In genomic region chr20:51931321-51931720, GRCh38 we compare ENCODE assay signal across 1 cellular context.
TF ChIP-seq lines count a peak whose summit lies in the region.

No MANE protein-coding gene starts in this region.

TF ChIP-seq in IMR-90, 13 proteins besides CTCF, POLR2A, EP300 and RAD21:
- no peak for TF ChIP-seq MAFK (IDR thresholded peaks at IDR 0.05; ENCODE audit: low read depth, low read length)
- no peak for TF ChIP-seq MXI1 (IDR thresholded peaks at IDR 0.05; ENCODE audit: borderline replicate concordance, low read depth, low read length)
- no peak for TF ChIP-seq USF2 (IDR thresholded peaks at IDR 0.05; ENCODE audit: low read depth, low read length)
- no peak for TF ChIP-seq SMC3 (IDR thresholded peaks at IDR 0.05; ENCODE audit: low read depth, low read length)
- TF ChIP-seq MAZ (IDR thresholded peaks at IDR 0.05; ENCODE audit: borderline replicate concordance, low read depth, low read length), result no peak
- TF ChIP-seq NFE2L2 (IDR thresholded peaks at IDR 0.05; ENCODE audit: low read depth, low read length), result no peak
- TF ChIP-seq RFX5 (IDR thresholded peaks at IDR 0.05; ENCODE audit: low read depth, low read length), result no peak
- no peak for TF ChIP-seq CEBPB (IDR thresholded peaks at IDR 0.05; ENCODE audit: low read depth, low read length)
- no peak for TF ChIP-seq RCOR1 (IDR thresholded peaks at IDR 0.05; ENCODE audit: insufficient replicate concordance, low read length)
- no peak for TF ChIP-seq CHD1 (IDR thresholded peaks at IDR 0.05; ENCODE audit: low read depth, low read length)
- TF ChIP-seq FOS (IDR thresholded peaks at IDR 0.05; ENCODE audit: low read depth, low read length), result no peak
- no peak for TF ChIP-seq BHLHE40 (IDR thresholded peaks at IDR 0.05; ENCODE audit: low read depth, low read length)
- TF ChIP-seq ELK1 (IDR thresholded peaks at IDR 0.05; ENCODE audit: borderline replicate concordance, low read depth, low read length), result no peak
